Comparison of ENCODE assay signal across 12 cellular contexts in genomic region chr13:41465965-41466364, GRCh38. TPM values are rescaled to one million over a fixed set of nuclear protein-coding genes. Genes with fewer than 3 reads are reported as not detected.
A peak's percentile ranks its signal among the peaks of the same experiment; 100 is the strongest.
DNase-seq lines count a peak whose midpoint lies in the region; ATAC-seq and TF ChIP-seq lines count a peak whose summit lies in the region.
"Had no signal": no experiment of that assay in that cellular context is flagged by ENCODE, and none has a peak within 500 bp of the region (broad histone marks: within the 10 kb centered on the region; RNA-seq: fewer than 3 reads in every experiment).

No MANE protein-coding gene starts in this region.

- ATAC-seq in T-cell (replicated peaks in 1 of 4): no peak
- ATAC-seq in stimulated activated memory B cell treated with anti-CD40 and anti-IgM and Interleukin-4, amounts not matched to agents 10 μg/mL and 1 μg/mL and 100 μg/mL, for 72 hours: no peak
- ATAC-seq: A549 had no signal

- peaks cover 74% of the 10 kb centered on the region for H3K36me3 Mint-ChIP-seq in activated CD4-positive, alpha-beta T cell treated with anti-CD3 and anti-CD28 coated beads, Interleukin-2, amount 10 ng/mL, durations not matched to agents 7 days and 5 days (ENCODE audit: low read depth)
- peaks cover 74% of the 10 kb centered on the region for H3K36me3 Mint-ChIP-seq in T-cell
- peaks cover 13% of the 10 kb centered on the region for H3K36me3 Mint-ChIP-seq in stimulated activated memory B cell treated with anti-CD40 and anti-IgM and Interleukin-4, amounts not matched to agents 10 μg/mL and 1 μg/mL and 100 μg/mL, for 72 hours

- H3K36me3 ChIP-seq in effector memory CD4-positive, alpha-beta T cell (ENCODE audit: control insufficient read depth, insufficient read depth, low read length): peaks cover 51% of the 10 kb centered on the region
- H3K36me3 ChIP-seq in adrenal gland (replicated peaks in 1 of 2): peaks cover 0 to 4% of the 10 kb centered on the region in 2 donors

- H3K9me3 ChIP-seq in effector memory CD4-positive, alpha-beta T cell (ENCODE audit: control insufficient read depth, low read length): no peaks in the 10 kb centered on the region
- H3K9me3 ChIP-seq in adrenal gland (replicated peaks in 1 of 3): no peaks in the 10 kb centered on the region
- H3K9me3 ChIP-seq: A549 had no signal

- H3K4me1 Mint-ChIP-seq in activated CD4-positive, alpha-beta T cell treated with anti-CD3 and anti-CD28 coated beads, Interleukin-2, amount 10 ng/mL, durations not matched to agents 7 days and 5 days: peaks cover 86% of the 10 kb centered on the region
- peaks cover 90 to 94% (median 92%) of the 10 kb centered on the region in 3 donors for H3K4me1 Mint-ChIP-seq in T-cell
- peaks cover 52% of the 10 kb centered on the region for H3K4me1 Mint-ChIP-seq in stimulated activated memory B cell treated with anti-CD40 and anti-IgM and Interleukin-4, amounts not matched to agents 10 μg/mL and 1 μg/mL and 100 μg/mL, for 72 hours

- no peaks in the 10 kb centered on the region for H3K27me3 Mint-ChIP-seq in activated CD4-positive, alpha-beta T cell treated with anti-CD3 and anti-CD28 coated beads, Interleukin-2, amount 10 ng/mL, durations not matched to agents 7 days and 5 days
- H3K27me3 Mint-ChIP-seq in T-cell: no peaks in the 10 kb centered on the region
- no peaks in the 10 kb centered on the region for H3K27me3 Mint-ChIP-seq in stimulated activated memory B cell treated with anti-CD40 and anti-IgM and Interleukin-4, amounts not matched to agents 10 μg/mL and 1 μg/mL and 100 μg/mL, for 72 hours

- POLR2A ChIA-PET in activated CD4-positive, alpha-beta T cell treated with anti-CD3 and anti-CD28 coated beads, Interleukin-2, amount 10 ng/mL, durations not matched to agents 7 days and 5 days (lab: Charles Lee): no interaction called here
- POLR2A ChIA-PET in T-cell (lab: Charles Lee): interaction anchor here (0.6 to 3.3 kb wide), 7 partner anchors 9 to 187 kb away, joined by 3 to 15 read pairs (median 6); partner anchors contain the start of gene RGCC (in 1 of the 2)

- CTCF ChIA-PET in activated CD4-positive, alpha-beta T cell treated with anti-CD3 and anti-CD28 coated beads, Interleukin-2, amount 10 ng/mL, durations not matched to agents 7 days and 5 days (lab: Charles Lee): interaction anchor here (0.8 kb wide), 1 partner anchor 405 kb away, joined by 3 read pairs; the partner anchor contains the start of gene WBP4
- CTCF ChIA-PET in T-cell (lab: Charles Lee): interaction anchor here in 1 of 2 donors (0.5 to 1.3 kb wide), 4 partner anchors 10 to 187 kb away, joined by 3 to 6 read pairs (median 3); no protein-coding TSS in a partner anchor

- no peak for DNase-seq in activated CD4-positive, alpha-beta T cell treated with anti-CD3 and anti-CD28 coated beads, Interleukin-2, amount 10 ng/mL, durations not matched to agents 7 days and 5 days
- DNase-seq in activated CD4-positive, alpha-beta T cell treated with anti-CD3 and anti-CD28 coated beads, Interleukin-2, amount 50 U/mL, for 4 hours: no peak
- DNase-seq in T-cell (no peak), NCI-H510A treated with DMSO at 0.1 percent for 48 hours (lab: John Stamatoyannopoulos, UW) (no peak), adrenal gland (no peak), epidermal melanocyte (ENCODE audit: insufficient read length, low spot score) (no peak)
- DNase-seq in effector memory CD4-positive, alpha-beta T cell: no peak
- DNase-seq: DMS79 treated with DMSO at 0.1 percent for 48 hours, glutamatergic neuron, NCI-H2029 had no signal

- peak overlapping the region; percentile 4 for H3K4me3 Mint-ChIP-seq in activated CD4-positive, alpha-beta T cell treated with anti-CD3 and anti-CD28 coated beads, Interleukin-2, amount 10 ng/mL, durations not matched to agents 7 days and 5 days
- peak overlapping the region; percentile 42 to 92 (median 53) for H3K4me3 Mint-ChIP-seq in T-cell
- H3K4me3 Mint-ChIP-seq in stimulated activated memory B cell treated with anti-CD40 and anti-IgM and Interleukin-4, amounts not matched to agents 10 μg/mL and 1 μg/mL and 100 μg/mL, for 72 hours: no peak overlapping the region

- H3K9me3 Mint-ChIP-seq in activated CD4-positive, alpha-beta T cell treated with anti-CD3 and anti-CD28 coated beads, Interleukin-2, amount 10 ng/mL, durations not matched to agents 7 days and 5 days: no peaks in the 10 kb centered on the region
- H3K9me3 Mint-ChIP-seq in T-cell: no peaks in the 10 kb centered on the region
- H3K9me3 Mint-ChIP-seq in stimulated activated memory B cell treated with anti-CD40 and anti-IgM and Interleukin-4, amounts not matched to agents 10 μg/mL and 1 μg/mL and 100 μg/mL, for 72 hours: no peaks in the 10 kb centered on the region

- TF ChIP-seq CTCF in adrenal gland (IDR thresholded peaks at IDR 0.05): no peak

- intact Hi-C loops in adrenal gland (cut with DNase I): no loop called here

- peaks cover 68% of the 10 kb centered on the region for H3K4me1 ChIP-seq in effector memory CD4-positive, alpha-beta T cell (ENCODE audit: control insufficient read depth, insufficient read depth, low read length, poor library complexity, severe bottlenecking)
- H3K4me1 ChIP-seq in adrenal gland (replicated peaks in 1 of 2): no peaks in the 10 kb centered on the region
- H3K4me1 ChIP-seq: A549 had no signal

- peak overlapping the region; percentile 3 for H3K4me3 ChIP-seq in effector memory CD4-positive, alpha-beta T cell (ENCODE audit: insufficient read depth, low read depth, low read length, poor library complexity, severe bottlenecking)
- no peak overlapping the region for H3K4me3 ChIP-seq in adrenal gland
- H3K4me3 ChIP-seq: A549 had no signal

- WGBS in adrenal gland, 4 donors: 84 to 89% (median 86%) methylated on average over 2 of the region's 2 CpGs

- H3K27ac Mint-ChIP-seq in activated CD4-positive, alpha-beta T cell treated with anti-CD3 and anti-CD28 coated beads, Interleukin-2, amount 10 ng/mL, durations not matched to agents 7 days and 5 days: peak overlapping the region; percentile 95
- H3K27ac Mint-ChIP-seq in T-cell: peak overlapping the region; percentile 100
- peak overlapping the region; percentile 77 for H3K27ac Mint-ChIP-seq in stimulated activated memory B cell treated with anti-CD40 and anti-IgM and Interleukin-4, amounts not matched to agents 10 μg/mL and 1 μg/mL and 100 μg/mL, for 72 hours

- no peaks in the 10 kb centered on the region for H3K27me3 ChIP-seq in effector memory CD4-positive, alpha-beta T cell (replicated peaks; ENCODE audit: control insufficient read depth, insufficient read depth, low read length, poor library complexity, severe bottlenecking)
- no peaks in the 10 kb centered on the region for H3K27me3 ChIP-seq in adrenal gland

- peak overlapping the region; percentile 91 for H3K27ac ChIP-seq in effector memory CD4-positive, alpha-beta T cell (ENCODE audit: insufficient read depth, low read length, poor library complexity, severe bottlenecking)
- no peak overlapping the region for H3K27ac ChIP-seq in adrenal gland
- H3K27ac ChIP-seq: A549 had no signal

- no peak for TF ChIP-seq POLR2A in adrenal gland (IDR thresholded peaks at IDR 0.05)

RNA-seq across cellular contexts. Expression of gene RGCC, which starts 8.6 kb away (rescaled TPM):
- 10 to 100 TPM; 39.2 to 40.8 TPM for total RNA-seq in activated CD4-positive, alpha-beta T cell treated with anti-CD3 and anti-CD28 coated beads, Interleukin-2, amount 10 ng/mL, durations not matched to agents 7 days and 5 days
- 100 to 1,000 TPM; 151 to 515 (median 166) TPM for total RNA-seq in T-cell
- 10 to 100 TPM in 7 of 8 donors, 1 to 10 TPM in 1; 6.2 to 64.1 (median 28.8) TPM for total RNA-seq in adrenal gland
- 10 to 100 TPM; 18.4 to 42.9 (median 21.3) TPM for polyA plus RNA-seq in adrenal gland
